Comparison of ENCODE assay signal across 30 cellular contexts in genomic region chr10:86319626-86320025, GRCh38. TPM values are rescaled to one million over a fixed set of nuclear protein-coding genes. Genes with fewer than 3 reads are reported as not detected.
"Had no signal": no experiment of that assay in that cellular context is flagged by ENCODE, and none has a peak within 500 bp of the region (broad histone marks: within the 10 kb centered on the region; RNA-seq: fewer than 3 reads in every experiment).

No MANE protein-coding gene starts in this region.

- H3K9me3 Mint-ChIP-seq: activated naive CD4-positive, alpha-beta T cell treated with anti-CD3 and anti-CD28 coated beads, Interleukin-2, amount 10 ng/mL, durations not matched to agents 7 days and 5 days; activated T-cell treated with anti-CD3 and anti-CD28 coated beads, Interleukin-2, amount 50 U/mL, for 4 hours; activated T-helper 2 cell treated with anti-CD3 and anti-CD28 coated beads, Interferon-gamma antibody, Interleukin-2, Interleukin-4, amounts not matched to agents 10 μg/mL and 5 μg/mL and 100 μg/mL, durations not matched to agents 14 hours and 24 hours and 36 hours; mesothelial cell of epicardium; naive thymus-derived CD8-positive, alpha-beta T cell; stimulated activated effector memory CD8-positive, alpha-beta T cell treated with anti-CD3 and anti-CD28 coated beads, Interleukin-12 subunit alpha, Interleukin-12 subunit beta, amount 100 ng/mL, for 72 hours; stimulated activated naive CD8-positive, alpha-beta T cell treated with anti-CD3 and anti-CD28 coated beads, Interleukin-15, amount 100 ng/mL, for 72 hours; T-helper 1 cell treated with Interleukin-12 subunit alpha and Interleukin-12 subunit beta and Interleukin-4 antibody, amounts not matched to agents 30 μg/mL and 1 μg/mL, for 36 hours had no signal

- H3K9me3 ChIP-seq: left ventricle myocardium inferior, neutrophil, pancreas, suprapubic skin, tibial nerve had no signal

- H3K4me3 Mint-ChIP-seq: activated naive CD4-positive, alpha-beta T cell treated with anti-CD3 and anti-CD28 coated beads, Interleukin-2, amount 10 ng/mL, durations not matched to agents 7 days and 5 days; activated T-cell treated with anti-CD3 and anti-CD28 coated beads, Interleukin-2, amount 50 U/mL, for 4 hours; mesothelial cell of epicardium; naive thymus-derived CD8-positive, alpha-beta T cell; stimulated activated effector memory CD8-positive, alpha-beta T cell treated with anti-CD3 and anti-CD28 coated beads, Interleukin-12 subunit alpha, Interleukin-12 subunit beta, amount 100 ng/mL, for 72 hours; stimulated activated naive CD8-positive, alpha-beta T cell treated with anti-CD3 and anti-CD28 coated beads, Interleukin-15, amount 100 ng/mL, for 72 hours; T-helper 1 cell treated with Interleukin-12 subunit alpha and Interleukin-12 subunit beta and Interleukin-4 antibody, amounts not matched to agents 30 μg/mL and 1 μg/mL, for 36 hours had no signal

- H3K27me3 ChIP-seq: pancreas, suprapubic skin, tibial nerve had no signal

- H3K27ac ChIP-seq: left ventricle myocardium inferior, neutrophil, pancreas, skin epidermis, suprapubic skin, tibial nerve had no signal

- H3K36me3 Mint-ChIP-seq: activated naive CD4-positive, alpha-beta T cell treated with anti-CD3 and anti-CD28 coated beads, Interleukin-2, amount 10 ng/mL, durations not matched to agents 7 days and 5 days; mesothelial cell of epicardium; naive thymus-derived CD8-positive, alpha-beta T cell; stimulated activated effector memory CD8-positive, alpha-beta T cell treated with anti-CD3 and anti-CD28 coated beads, Interleukin-12 subunit alpha, Interleukin-12 subunit beta, amount 100 ng/mL, for 72 hours had no signal

- H3K4me1 ChIP-seq: pancreas, suprapubic skin had no signal

- DNase-seq: activated CD4-positive, alpha-beta T cell treated with anti-CD3 and anti-CD28 coated beads for 4 hours; activated CD4-positive, alpha-beta T cell treated with anti-CD3 and anti-CD28 coated beads, Interleukin-2, amount 50 U/mL, for 48 hours; activated CD4-positive, CD25-positive, alpha-beta regulatory T cell; activated CD8-positive, alpha-beta memory T cell treated with anti-CD3 and anti-CD28 coated beads, Interleukin-2, amount 50 U/mL, for 48 hours; activated T-cell treated with anti-CD3 and anti-CD28 coated beads, Interleukin-2, amount 50 U/mL, for 4 hours; amygdala; cerebellar nuclear complex; effector CD4-positive, alpha-beta T cell; erythroblast; foreskin fibroblast; kidney glomerular epithelial cell; left ventricle myocardium inferior; naive thymus-derived CD8-positive, alpha-beta T cell; pancreas; right cardiac atrium; stimulated activated CD4-positive, alpha-beta T cell treated with anti-CD3 and anti-CD28 coated beads, Interleukin-2, amount 100 ng/mL, for 24 hours; stimulated activated naive CD8-positive, alpha-beta T cell treated with anti-CD3 and anti-CD28 coated beads, Interleukin-15, amount 100 ng/mL, for 72 hours; T1000 had no signal

- H3K4me1 Mint-ChIP-seq: activated naive CD4-positive, alpha-beta T cell treated with anti-CD3 and anti-CD28 coated beads, Interleukin-2, amount 10 ng/mL, durations not matched to agents 7 days and 5 days; mesothelial cell of epicardium; naive thymus-derived CD8-positive, alpha-beta T cell; stimulated activated effector memory CD8-positive, alpha-beta T cell treated with anti-CD3 and anti-CD28 coated beads, Interleukin-12 subunit alpha, Interleukin-12 subunit beta, amount 100 ng/mL, for 72 hours; stimulated activated naive CD8-positive, alpha-beta T cell treated with anti-CD3 and anti-CD28 coated beads, Interleukin-15, amount 100 ng/mL, for 72 hours had no signal

- H3K4me3 ChIP-seq: left ventricle myocardium inferior, pancreas, skin epidermis, suprapubic skin, tibial nerve had no signal

- H3K27ac Mint-ChIP-seq: activated naive CD4-positive, alpha-beta T cell treated with anti-CD3 and anti-CD28 coated beads, Interleukin-2, amount 10 ng/mL, durations not matched to agents 7 days and 5 days; activated T-helper 2 cell treated with anti-CD3 and anti-CD28 coated beads, Interferon-gamma antibody, Interleukin-2, Interleukin-4, amounts not matched to agents 10 μg/mL and 5 μg/mL and 100 μg/mL, durations not matched to agents 14 hours and 24 hours and 36 hours; mesothelial cell of epicardium; naive thymus-derived CD8-positive, alpha-beta T cell; stimulated activated effector memory CD8-positive, alpha-beta T cell treated with anti-CD3 and anti-CD28 coated beads, Interleukin-12 subunit alpha, Interleukin-12 subunit beta, amount 100 ng/mL, for 72 hours; stimulated activated naive CD8-positive, alpha-beta T cell treated with anti-CD3 and anti-CD28 coated beads, Interleukin-15, amount 100 ng/mL, for 72 hours; T-helper 1 cell treated with Interleukin-12 subunit alpha and Interleukin-12 subunit beta and Interleukin-4 antibody, amounts not matched to agents 30 μg/mL and 1 μg/mL, for 36 hours had no signal

- H3K36me3 ChIP-seq: left ventricle myocardium inferior, neutrophil, pancreas, suprapubic skin, tibial nerve had no signal

RNA-seq across cellular contexts. Expression of gene GRID1, which starts 47.0 kb away (rescaled TPM):
- total RNA-seq: activated CD8-positive, alpha-beta memory T cell treated with anti-CD3 and anti-CD28 coated beads for 36 hours; activated T-cell treated with anti-CD3 and anti-CD28 coated beads, Interleukin-2, amount 50 U/mL, for 4 hours; activated T-helper 2 cell treated with anti-CD3 and anti-CD28 coated beads, Interferon-gamma antibody, Interleukin-2, Interleukin-4, amounts not matched to agents 10 μg/mL and 5 μg/mL and 100 μg/mL, durations not matched to agents 14 hours and 24 hours and 36 hours; lung microvascular endothelial cell; naive thymus-derived CD8-positive, alpha-beta T cell; pulmonary artery endothelial cell had no signal
- polyA plus RNA-seq: naive thymus-derived CD8-positive, alpha-beta T cell had no signal
